Comparison of ENCODE assay signal across 15 cellular contexts in the genomic region with DNA sequence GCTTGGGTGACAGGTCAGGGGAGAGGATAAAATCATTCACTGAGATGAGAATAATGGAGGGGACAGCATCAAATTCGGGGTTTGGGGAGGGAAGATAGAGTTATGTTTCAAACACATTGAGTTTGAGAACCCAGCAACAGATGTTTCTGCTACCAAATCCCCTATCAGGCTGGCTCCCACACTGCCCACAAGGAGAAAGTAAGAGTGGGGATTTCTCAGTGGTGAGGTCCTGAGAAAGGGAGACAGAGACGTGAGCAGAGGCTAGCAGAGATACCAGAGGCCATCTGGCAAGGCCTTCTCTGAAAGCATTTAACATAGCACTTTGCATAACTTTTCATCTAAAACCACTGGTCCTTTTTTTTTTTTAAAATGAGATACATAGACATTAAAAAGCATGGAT.
"Had no signal": no experiment of that assay in that cellular context is flagged by ENCODE, and none has a peak within 500 bp of the region (broad histone marks: within the 10 kb centered on the region; RNA-seq: fewer than 3 reads in every experiment).

No MANE protein-coding gene starts in this region.

- H3K36me3 Mint-ChIP-seq: immature natural killer cell; neural progenitor cell; stimulated activated memory B cell treated with anti-CD40 and anti-IgM and Interleukin-4, amounts not matched to agents 10 μg/mL and 1 μg/mL and 100 μg/mL, for 72 hours had no signal

- H3K4me1 ChIP-seq: pancreas had no signal

- H3K27me3 ChIP-seq: pancreas had no signal

- H3K27ac Mint-ChIP-seq: activated CD4-positive, alpha-beta T cell treated with anti-CD3 and anti-CD28 coated beads, Interleukin-2, amount 10 ng/mL, durations not matched to agents 7 days and 5 days; activated T-helper 1 cell treated with anti-CD3 and anti-CD28 coated beads, Interleukin-12 subunit alpha, Interleukin-12 subunit beta, Interleukin-2, Interleukin-4 antibody, amounts not matched to agents 30 ng/mL and 10 ng/mL and 1 ng/mL, durations not matched to agents 14 hours and 24 hours and 36 hours; dendritic cell treated with granulocyte-macrophage colony-stimulating factor and Interleukin-4, amounts not matched to agents 40 ng/mL and 50 ng/mL, for 4 days; immature natural killer cell; neural progenitor cell; stimulated activated memory B cell treated with anti-CD40 and anti-IgM and Interleukin-4, amounts not matched to agents 10 μg/mL and 1 μg/mL and 100 μg/mL, for 72 hours had no signal

- H3K27ac ChIP-seq: epithelial cell of prostate, heart left ventricle, neural progenitor cell, pancreas, spleen had no signal

- DNase-seq: activated CD4-positive, alpha-beta T cell treated with anti-CD3 and anti-CD28 coated beads, Interleukin-2, amount 10 ng/mL, durations not matched to agents 7 days and 5 days; activated CD8-positive, alpha-beta memory T cell treated with anti-CD3 and anti-CD28 coated beads for 24 hours; aorta; cerebellar nuclear complex; foreskin melanocyte; heart left ventricle; immature natural killer cell; pancreas; spleen had no signal

- H3K4me3 Mint-ChIP-seq: activated CD4-positive, alpha-beta T cell treated with anti-CD3 and anti-CD28 coated beads, Interleukin-2, amount 10 ng/mL, durations not matched to agents 7 days and 5 days; activated T-helper 1 cell treated with anti-CD3 and anti-CD28 coated beads, Interleukin-12 subunit alpha, Interleukin-12 subunit beta, Interleukin-2, Interleukin-4 antibody, amounts not matched to agents 30 ng/mL and 10 ng/mL and 1 ng/mL, durations not matched to agents 14 hours and 24 hours and 36 hours; dendritic cell treated with granulocyte-macrophage colony-stimulating factor and Interleukin-4, amounts not matched to agents 40 ng/mL and 50 ng/mL, for 4 days; immature natural killer cell; neural progenitor cell; stimulated activated memory B cell treated with anti-CD40 and anti-IgM and Interleukin-4, amounts not matched to agents 10 μg/mL and 1 μg/mL and 100 μg/mL, for 72 hours had no signal

- H3K9me3 Mint-ChIP-seq: activated CD4-positive, alpha-beta T cell treated with anti-CD3 and anti-CD28 coated beads, Interleukin-2, amount 10 ng/mL, durations not matched to agents 7 days and 5 days; activated T-helper 1 cell treated with anti-CD3 and anti-CD28 coated beads, Interleukin-12 subunit alpha, Interleukin-12 subunit beta, Interleukin-2, Interleukin-4 antibody, amounts not matched to agents 30 ng/mL and 10 ng/mL and 1 ng/mL, durations not matched to agents 14 hours and 24 hours and 36 hours; dendritic cell treated with granulocyte-macrophage colony-stimulating factor and Interleukin-4, amounts not matched to agents 40 ng/mL and 50 ng/mL, for 4 days; immature natural killer cell; neural progenitor cell; stimulated activated memory B cell treated with anti-CD40 and anti-IgM and Interleukin-4, amounts not matched to agents 10 μg/mL and 1 μg/mL and 100 μg/mL, for 72 hours had no signal

- H3K9me3 ChIP-seq: heart left ventricle, pancreas, spleen had no signal

- H3K36me3 ChIP-seq: heart left ventricle, neural progenitor cell, pancreas, spleen had no signal

- ATAC-seq: heart left ventricle; pancreas; sciatic nerve; stimulated activated memory B cell treated with anti-CD40 and anti-IgM and Interleukin-4, amounts not matched to agents 10 μg/mL and 1 μg/mL and 100 μg/mL, for 72 hours had no signal

- H3K4me3 ChIP-seq: heart left ventricle, neural progenitor cell, pancreas, spleen had no signal
